ENCODE assay signal across 11 cellular contexts in genomic region chr18:4807495-4808293, GRCh38.
"Had no signal": no experiment of that assay in that cellular context is flagged by ENCODE, and none has a peak within 500 bp of the region (broad histone marks: within the 10 kb centered on the region; RNA-seq: fewer than 3 reads in every experiment).

No MANE protein-coding gene starts in this region.

- H3K9me3 ChIP-seq: colonic mucosa had no signal

- H3K27me3 ChIP-seq: colonic mucosa had no signal

- H3K27ac ChIP-seq: colonic mucosa, WERI-Rb-1 had no signal

- ATAC-seq: activated CD8-positive, alpha-beta T cell treated with anti-CD3 and anti-CD28 coated beads, Interleukin-2, amount 10 ng/mL, durations not matched to agents 7 days and 5 days; activated naive CD8-positive, alpha-beta T cell treated with anti-CD3 and anti-CD28 coated beads, Interleukin-2, amount 50 U/mL, for 24 hours had no signal

- H3K4me1 ChIP-seq: colonic mucosa had no signal

- DNase-seq: activated CD4-positive, alpha-beta T cell treated with anti-CD3 and anti-CD28 coated beads for 4 hours; activated CD8-positive, alpha-beta memory T cell treated with anti-CD3 and anti-CD28 coated beads, Interleukin-2, amount 50 U/mL, for 48 hours; activated CD8-positive, alpha-beta T cell treated with anti-CD3 and anti-CD28 coated beads, Interleukin-2, amount 10 ng/mL, durations not matched to agents 7 days and 5 days; activated naive CD4-positive, alpha-beta T cell treated with Interleukin-2 at 50 U/mL for 16 hours; activated naive CD8-positive, alpha-beta T cell treated with anti-CD3 and anti-CD28 coated beads, Interleukin-2, amount 50 U/mL, for 24 hours; colonic mucosa; effector CD4-positive, alpha-beta T cell; foreskin melanocyte; islet precursor cell; stimulated activated CD4-positive, alpha-beta T cell treated with anti-CD3 and anti-CD28 coated beads, Interleukin-2, amount 100 ng/mL, for 48 hours; WERI-Rb-1 had no signal

- H3K36me3 ChIP-seq: colonic mucosa, WERI-Rb-1 had no signal

- H3K4me3 ChIP-seq: colonic mucosa had no signal
